Comparison of ENCODE assay signal across 9 cellular contexts in genomic region chr22:40512426-40513136, GRCh38.
DNase-seq lines count a peak whose midpoint lies in the region; ATAC-seq and TF ChIP-seq lines count a peak whose summit lies in the region.
"Had no signal": no experiment of that assay in that cellular context is flagged by ENCODE, and none has a peak within 500 bp of the region (broad histone marks: within the 10 kb centered on the region; RNA-seq: fewer than 3 reads in every experiment).

No MANE protein-coding gene starts in this region.

- ATAC-seq in activated CD8-positive, alpha-beta T cell treated with anti-CD3 and anti-CD28 coated beads for 36 hours = no peak

- no peaks in the 10 kb centered on the region for H3K27me3 ChIP-seq in left ventricle myocardium inferior (ENCODE audit: low read depth)

- intact Hi-C loops in left ventricle myocardium inferior (cut with micrococcal nuclease) = no loop called here
- intact Hi-C loops in activated CD8-positive, alpha-beta T cell treated with anti-CD3 and anti-CD28 coated beads for 36 hours (cut with micrococcal nuclease) = loop anchor here (10.0 kb wide), 1 partner anchor 62 kb away; no protein-coding TSS in a partner anchor

- H3K4me3 ChIP-seq in left ventricle myocardium inferior (no peak overlapping the region), skin epidermis (no peak overlapping the region)

- no peak for TF ChIP-seq CTCF in left ventricle myocardium inferior (IDR thresholded peaks at IDR 0.05; ENCODE audit: borderline replicate concordance)
- no peak for TF ChIP-seq CTCF in activated CD8-positive, alpha-beta T cell treated with anti-CD3 and anti-CD28 coated beads for 36 hours (IDR thresholded peaks at IDR 0.05)

- DNase-seq in H4 (ENCODE audit: low spot score) (peak; percentile 96), T1000 (lab: John Stamatoyannopoulos, UW) (peak; percentile 64), left ventricle myocardium inferior (no peak), SKM-1 (lab: John Stamatoyannopoulos, UW; ENCODE audit: unreplicated experiment) (no peak), SHP77 (lab: John Stamatoyannopoulos, UW) (no peak)
- DNase-seq in activated CD8-positive, alpha-beta T cell treated with anti-CD3 and anti-CD28 coated beads for 36 hours = no peak
- no peak for DNase-seq in activated CD4-positive, alpha-beta memory T cell treated with anti-CD3 and anti-CD28 coated beads, Interleukin-2, amount 10 ng/mL, durations not matched to agents 7 days and 5 days

- H3K27ac Mint-ChIP-seq in activated CD8-positive, alpha-beta T cell treated with anti-CD3 and anti-CD28 coated beads for 36 hours = no peak overlapping the region
- no peak overlapping the region for H3K27ac Mint-ChIP-seq in activated CD4-positive, alpha-beta memory T cell treated with anti-CD3 and anti-CD28 coated beads, Interleukin-2, amount 10 ng/mL, durations not matched to agents 7 days and 5 days
- H3K27ac Mint-ChIP-seq: IgD-negative memory B cell had no signal

- no peaks in the 10 kb centered on the region for H3K9me3 ChIP-seq in left ventricle myocardium inferior (replicated peaks)

- peaks cover 63% of the 10 kb centered on the region for H3K4me1 ChIP-seq in left ventricle myocardium inferior

- peaks cover 28% of the 10 kb centered on the region for H3K4me1 Mint-ChIP-seq in activated CD8-positive, alpha-beta T cell treated with anti-CD3 and anti-CD28 coated beads for 36 hours (ENCODE audit: low read depth)
- H3K4me1 Mint-ChIP-seq in activated CD4-positive, alpha-beta memory T cell treated with anti-CD3 and anti-CD28 coated beads, Interleukin-2, amount 10 ng/mL, durations not matched to agents 7 days and 5 days = peaks cover 2% of the 10 kb centered on the region

- peaks cover under 1% of the 10 kb centered on the region for H3K36me3 Mint-ChIP-seq in activated CD8-positive, alpha-beta T cell treated with anti-CD3 and anti-CD28 coated beads for 36 hours (ENCODE audit: low read depth)
- peaks cover 7% of the 10 kb centered on the region for H3K36me3 Mint-ChIP-seq in activated CD4-positive, alpha-beta memory T cell treated with anti-CD3 and anti-CD28 coated beads, Interleukin-2, amount 10 ng/mL, durations not matched to agents 7 days and 5 days (ENCODE audit: low read depth)

- H3K27ac ChIP-seq in left ventricle myocardium inferior (replicated peaks) (peak overlapping the region; percentile 80), skin epidermis (peak overlapping the region in 18 of 21 experiments; percentile 10 to 80 (median 44))

- H3K4me3 Mint-ChIP-seq in activated CD8-positive, alpha-beta T cell treated with anti-CD3 and anti-CD28 coated beads for 36 hours = no peak overlapping the region
- H3K4me3 Mint-ChIP-seq in activated CD4-positive, alpha-beta memory T cell treated with anti-CD3 and anti-CD28 coated beads, Interleukin-2, amount 10 ng/mL, durations not matched to agents 7 days and 5 days = no peak overlapping the region
- H3K4me3 Mint-ChIP-seq: IgD-negative memory B cell had no signal

- CTCF ChIA-PET in activated CD8-positive, alpha-beta T cell treated with anti-CD3 and anti-CD28 coated beads for 36 hours (lab: Charles Lee) = interaction anchor here (1.1 to 2.3 kb wide), 8 partner anchors 12 to 386 kb away, joined by 3 to 11 read pairs (median 7); no protein-coding TSS in a partner anchor
- CTCF ChIA-PET in activated CD4-positive, alpha-beta memory T cell treated with anti-CD3 and anti-CD28 coated beads, Interleukin-2, amount 10 ng/mL, durations not matched to agents 7 days and 5 days (lab: Charles Lee) = interaction anchor here (1.0 to 1.7 kb wide), 4 partner anchors 21 to 170 kb away, joined by 3 to 6 read pairs (median 4); no protein-coding TSS in a partner anchor

- POLR2A ChIA-PET in activated CD8-positive, alpha-beta T cell treated with anti-CD3 and anti-CD28 coated beads for 36 hours (lab: Charles Lee) = interaction anchor here (0.8 kb wide), 1 partner anchor 76 kb away, joined by 3 read pairs; no protein-coding TSS in a partner anchor
- POLR2A ChIA-PET in activated CD4-positive, alpha-beta memory T cell treated with anti-CD3 and anti-CD28 coated beads, Interleukin-2, amount 10 ng/mL, durations not matched to agents 7 days and 5 days (lab: Charles Lee) = interaction anchor here (1.0 kb wide), 1 partner anchor 10 kb away, joined by 3 read pairs; no protein-coding TSS in a partner anchor

- H3K9me3 Mint-ChIP-seq in activated CD8-positive, alpha-beta T cell treated with anti-CD3 and anti-CD28 coated beads for 36 hours = no peaks in the 10 kb centered on the region
- H3K9me3 Mint-ChIP-seq in activated CD4-positive, alpha-beta memory T cell treated with anti-CD3 and anti-CD28 coated beads, Interleukin-2, amount 10 ng/mL, durations not matched to agents 7 days and 5 days = no peaks in the 10 kb centered on the region
- H3K9me3 Mint-ChIP-seq: IgD-negative memory B cell had no signal

- peaks cover 7% of the 10 kb centered on the region for H3K36me3 ChIP-seq in left ventricle myocardium inferior

- H3K27me3 Mint-ChIP-seq in activated CD8-positive, alpha-beta T cell treated with anti-CD3 and anti-CD28 coated beads for 36 hours = no peaks in the 10 kb centered on the region
- H3K27me3 Mint-ChIP-seq in activated CD4-positive, alpha-beta memory T cell treated with anti-CD3 and anti-CD28 coated beads, Interleukin-2, amount 10 ng/mL, durations not matched to agents 7 days and 5 days = no peaks in the 10 kb centered on the region
- H3K27me3 Mint-ChIP-seq: IgD-negative memory B cell had no signal

Comparison
In these comparisons a context has a peak if more than half of its experiments do, and no peak if none do; other contexts are left out.
1. DNase-seq: peak in H4 (single experiment) and T1000 (single experiment); none in left ventricle myocardium inferior (single experiment), SKM-1 (single experiment), activated CD8-positive, alpha-beta T cell treated with anti-CD3 and anti-CD28 coated beads for 36 hours (single experiment), activated CD4-positive, alpha-beta memory T cell treated with anti-CD3 and anti-CD28 coated beads, Interleukin-2, amount 10 ng/mL, durations not matched to agents 7 days and 5 days (single experiment) and SHP77 (0 of 2).